ENCODE assay signal across 31 cellular contexts in the genomic region with DNA sequence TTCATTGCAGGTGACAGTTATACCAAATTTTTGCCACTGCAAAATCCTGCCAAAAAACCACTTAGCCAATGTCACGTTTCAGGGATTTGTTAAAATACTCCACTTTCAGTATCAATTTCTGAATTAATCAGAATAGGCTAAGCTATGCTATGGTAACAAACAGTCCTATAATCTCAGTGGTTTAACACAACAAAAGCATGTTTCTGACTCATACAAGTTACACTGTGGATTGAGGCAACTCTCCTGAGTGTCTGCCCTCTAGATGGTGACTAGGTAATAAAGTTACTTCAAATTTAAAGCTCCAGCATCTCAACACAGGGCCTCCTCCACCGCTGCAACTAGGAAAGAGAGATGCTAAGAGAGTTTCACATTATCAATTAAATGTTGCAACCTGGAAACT. TPM values are rescaled to one million over a fixed set of nuclear protein-coding genes. Genes with fewer than 3 reads are reported as not detected.
DNase-seq lines count a peak whose midpoint lies in the region; ATAC-seq lines count a peak whose summit lies in the region.
"Had no signal": no experiment of that assay in that cellular context is flagged by ENCODE, and none has a peak within 500 bp of the region (broad histone marks: within the 10 kb centered on the region; RNA-seq: fewer than 3 reads in every experiment).

No MANE protein-coding gene starts in this region.

- peak; percentile 92 to 100 for ATAC-seq in activated naive CD4-positive, alpha-beta T cell treated with anti-CD3 and anti-CD28 coated beads, Interleukin-2, amount 50 U/mL, for 72 hours
- ATAC-seq in GM18870 (IDR thresholded peaks at IDR 0.05; ENCODE audit: unreplicated experiment) (peak; percentile 62), HG03469 (IDR thresholded peaks at IDR 0.05; ENCODE audit: unreplicated experiment) (peak; percentile 58), HG03175 (IDR thresholded peaks at IDR 0.05; ENCODE audit: unreplicated experiment) (no peak), HG03045 (IDR thresholded peaks at IDR 0.05; ENCODE audit: unreplicated experiment) (no peak)
- peak; percentile 89 for ATAC-seq in stimulated activated effector memory CD8-positive, alpha-beta T cell treated with anti-CD3 and anti-CD28 coated beads, Interleukin-12 subunit alpha, Interleukin-12 subunit beta, amount 100 ng/mL, for 72 hours
- ATAC-seq: body of pancreas; gastrocnemius medialis; GM23338; lower lobe of right lung; naive thymus-derived CD4-positive, alpha-beta T cell; Panc1 had no signal

- in situ Hi-C loops in KBM-7 (cut with MboI; ENCODE audit: low pct_unique_long_range_greater_than_20kb, low sequenced_read_pairs) = no loop called here

- H3K27ac Mint-ChIP-seq in activated naive CD4-positive, alpha-beta T cell treated with anti-CD3 and anti-CD28 coated beads, Interleukin-2, amount 50 U/mL, for 72 hours = no peak overlapping the region
- no peak overlapping the region for H3K27ac Mint-ChIP-seq in stimulated activated effector memory CD8-positive, alpha-beta T cell treated with anti-CD3 and anti-CD28 coated beads, Interleukin-12 subunit alpha, Interleukin-12 subunit beta, amount 100 ng/mL, for 72 hours
- H3K27ac Mint-ChIP-seq: activated T-cell treated with anti-CD3 and anti-CD28 coated beads, Interleukin-2, amount 50 U/mL, for 24 hours; CD8-positive, alpha-beta memory T cell; GM23338; naive thymus-derived CD4-positive, alpha-beta T cell had no signal

- H3K4me1 Mint-ChIP-seq in stimulated activated effector memory CD8-positive, alpha-beta T cell treated with anti-CD3 and anti-CD28 coated beads, Interleukin-12 subunit alpha, Interleukin-12 subunit beta, amount 100 ng/mL, for 72 hours = peaks cover 5% of the 10 kb centered on the region
- H3K4me1 Mint-ChIP-seq: CD8-positive, alpha-beta memory T cell; GM23338; naive thymus-derived CD4-positive, alpha-beta T cell had no signal

- H3K9me3 Mint-ChIP-seq in activated naive CD4-positive, alpha-beta T cell treated with anti-CD3 and anti-CD28 coated beads, Interleukin-2, amount 50 U/mL, for 72 hours = peaks cover 0 to 4% of the 10 kb centered on the region in 2 donors
- no peaks in the 10 kb centered on the region for H3K9me3 Mint-ChIP-seq in stimulated activated effector memory CD8-positive, alpha-beta T cell treated with anti-CD3 and anti-CD28 coated beads, Interleukin-12 subunit alpha, Interleukin-12 subunit beta, amount 100 ng/mL, for 72 hours
- H3K9me3 Mint-ChIP-seq: activated T-cell treated with anti-CD3 and anti-CD28 coated beads, Interleukin-2, amount 50 U/mL, for 24 hours; CD8-positive, alpha-beta memory T cell; GM23338; naive thymus-derived CD4-positive, alpha-beta T cell had no signal

- no peaks in the 10 kb centered on the region for H3K36me3 Mint-ChIP-seq in activated naive CD4-positive, alpha-beta T cell treated with anti-CD3 and anti-CD28 coated beads, Interleukin-2, amount 50 U/mL, for 72 hours
- H3K36me3 Mint-ChIP-seq in stimulated activated effector memory CD8-positive, alpha-beta T cell treated with anti-CD3 and anti-CD28 coated beads, Interleukin-12 subunit alpha, Interleukin-12 subunit beta, amount 100 ng/mL, for 72 hours = no peaks in the 10 kb centered on the region
- H3K36me3 Mint-ChIP-seq: CD8-positive, alpha-beta memory T cell; naive thymus-derived CD4-positive, alpha-beta T cell had no signal

- peak in 1 of 2 donors; percentile 1 for DNase-seq in activated naive CD4-positive, alpha-beta T cell treated with anti-CD3 and anti-CD28 coated beads, Interleukin-2, amount 50 U/mL, for 72 hours (ENCODE audit: low spot score in 2 of 2)
- DNase-seq in activated naive CD4-positive, alpha-beta T cell (lab: John Stamatoyannopoulos, UW) = no peak
- DNase-seq in stimulated activated effector memory CD8-positive, alpha-beta T cell treated with anti-CD3 and anti-CD28 coated beads, Interleukin-12 subunit alpha, Interleukin-12 subunit beta, amount 100 ng/mL, for 72 hours (ENCODE audit: low spot score in 2 of 2) = no peak
- no peak for DNase-seq in KBM-7
- DNase-seq: ACHN; activated naive CD4-positive, alpha-beta T cell treated with Interleukin-2 at 50 U/mL for 16 hours; activated T-cell treated with anti-CD3 and anti-CD28 coated beads, Interleukin-2, amount 50 U/mL, for 24 hours; BE2C; body of pancreas; CD8-positive, alpha-beta memory T cell; cerebellar nuclear complex; DMS 273 treated with DMSO at 0.1 percent for 48 hours; EL; gastrocnemius medialis; Kasumi-1; kidney glomerular epithelial cell; lower lobe of right lung; naive thymus-derived CD4-positive, alpha-beta T cell; NCI-H2029 treated with DMSO at 0.1 percent for 48 hours; NCI-H524 treated with DMSO at 0.1 percent for 48 hours; nucleus accumbens; right lobe of liver; SHP77; stimulated activated CD4-positive, alpha-beta T cell treated with anti-CD3 and anti-CD28 coated beads, Interleukin-4, amount 100 ng/mL, for 1 hour; trophoblast cell had no signal

- H3K4me3 Mint-ChIP-seq in stimulated activated effector memory CD8-positive, alpha-beta T cell treated with anti-CD3 and anti-CD28 coated beads, Interleukin-12 subunit alpha, Interleukin-12 subunit beta, amount 100 ng/mL, for 72 hours = no peak overlapping the region
- H3K4me3 Mint-ChIP-seq: activated T-cell treated with anti-CD3 and anti-CD28 coated beads, Interleukin-2, amount 50 U/mL, for 24 hours; CD8-positive, alpha-beta memory T cell; GM23338; naive thymus-derived CD4-positive, alpha-beta T cell had no signal

RNA-seq across cellular contexts. Expression of a gene that starts 23.0 kb away (rescaled TPM):
- 10 to 100 TPM; 12.0 to 12.1 TPM for total RNA-seq in activated naive CD4-positive, alpha-beta T cell treated with anti-CD3 and anti-CD28 coated beads, Interleukin-2, amount 50 U/mL, for 72 hours

Comparison
In these comparisons a context has a peak if more than half of its experiments do, and no peak if none do; other contexts are left out.
1. ATAC-seq: peak in activated naive CD4-positive, alpha-beta T cell treated with anti-CD3 and anti-CD28 coated beads, Interleukin-2, amount 50 U/mL, for 72 hours (2 of 2), GM18870 (single experiment), HG03469 (single experiment) and stimulated activated effector memory CD8-positive, alpha-beta T cell treated with anti-CD3 and anti-CD28 coated beads, Interleukin-12 subunit alpha, Interleukin-12 subunit beta, amount 100 ng/mL, for 72 hours (single experiment); none in HG03175 (single experiment) and HG03045 (single experiment).